16 cellular contexts compared by ENCODE assay signal in the genomic region with DNA sequence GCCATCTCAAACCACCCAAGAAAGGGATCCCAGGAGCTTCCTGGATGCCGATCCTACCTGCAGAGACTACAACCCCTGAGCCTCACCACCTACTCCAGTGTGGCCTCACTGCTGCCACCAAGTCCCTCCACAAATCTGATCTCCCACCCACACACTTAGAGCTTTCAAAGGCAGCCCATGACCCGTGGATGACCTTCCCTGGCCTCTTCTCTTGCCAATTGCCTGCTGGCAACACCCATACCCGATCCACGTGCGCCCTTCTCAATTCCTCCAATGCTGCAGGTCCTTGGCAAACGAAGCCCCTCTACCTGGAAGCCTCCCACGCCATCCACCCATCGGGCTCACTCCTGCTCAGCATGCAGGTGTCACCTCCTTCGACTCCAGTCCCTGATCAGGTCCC. TPM values are rescaled to one million over a fixed set of nuclear protein-coding genes. Genes with fewer than 3 reads are reported as not detected.
DNase-seq lines count a peak whose midpoint lies in the region; ATAC-seq lines count a peak whose summit lies in the region.
"Had no signal": no experiment of that assay in that cellular context is flagged by ENCODE, and none has a peak within 500 bp of the region (broad histone marks: within the 10 kb centered on the region; RNA-seq: fewer than 3 reads in every experiment).

No MANE protein-coding gene starts in this region.

- ATAC-seq in activated T-cell treated with anti-CD3 and anti-CD28 coated beads, Interleukin-2, amount 50 U/mL, for 4 hours, result no peak
- no peak for ATAC-seq in activated naive CD8-positive, alpha-beta T cell treated with anti-CD3 and anti-CD28 coated beads, Interleukin-2, amount 50 U/mL, for 24 hours
- no peak for ATAC-seq in memory B cell (ENCODE audit: low read depth)
- ATAC-seq in stimulated activated naive B cell treated with anti-CD40 and anti-IgM and Interleukin-4, amounts not matched to agents 10 μg/mL and 1 μg/mL and 100 μg/mL, for 72 hours (replicated peaks), result no peak
- ATAC-seq: gastrocnemius medialis had no signal

- peak overlapping the region; percentile 47 for H3K27ac Mint-ChIP-seq in activated T-cell treated with anti-CD3 and anti-CD28 coated beads, Interleukin-2, amount 50 U/mL, for 24 hours
- H3K27ac Mint-ChIP-seq in activated naive CD8-positive, alpha-beta T cell treated with anti-CD3 and anti-CD28 coated beads, Interleukin-2, amount 50 U/mL, for 24 hours, result no peak overlapping the region
- peak overlapping the region; percentile 99 for H3K27ac Mint-ChIP-seq in memory B cell
- H3K27ac Mint-ChIP-seq in stimulated activated naive B cell treated with anti-CD40 and anti-IgM and Interleukin-4, amounts not matched to agents 10 μg/mL and 1 μg/mL and 100 μg/mL, for 72 hours, result peak overlapping the region; percentile 98
- no peak overlapping the region for H3K27ac Mint-ChIP-seq in activated T-helper 2 cell treated with anti-CD3 and anti-CD28 coated beads, Interferon-gamma antibody, Interleukin-2, Interleukin-4, amounts not matched to agents 10 μg/mL and 5 μg/mL and 100 μg/mL, durations not matched to agents 14 hours and 24 hours and 36 hours
- H3K27ac Mint-ChIP-seq: mesothelial cell of epicardium had no signal

- H3K9me3 Mint-ChIP-seq in activated T-cell treated with anti-CD3 and anti-CD28 coated beads, Interleukin-2, amount 50 U/mL, for 24 hours, result no peaks in the 10 kb centered on the region
- no peaks in the 10 kb centered on the region for H3K9me3 Mint-ChIP-seq in activated T-cell treated with anti-CD3 and anti-CD28 coated beads, Interleukin-2, amount 50 U/mL, for 4 hours
- no peaks in the 10 kb centered on the region for H3K9me3 Mint-ChIP-seq in activated naive CD8-positive, alpha-beta T cell treated with anti-CD3 and anti-CD28 coated beads, Interleukin-2, amount 50 U/mL, for 24 hours
- no peaks in the 10 kb centered on the region for H3K9me3 Mint-ChIP-seq in memory B cell
- peaks cover 0 to 7% of the 10 kb centered on the region in 2 donors for H3K9me3 Mint-ChIP-seq in stimulated activated naive B cell treated with anti-CD40 and anti-IgM and Interleukin-4, amounts not matched to agents 10 μg/mL and 1 μg/mL and 100 μg/mL, for 72 hours
- peaks cover 3% of the 10 kb centered on the region for H3K9me3 Mint-ChIP-seq in activated T-helper 2 cell treated with anti-CD3 and anti-CD28 coated beads, Interferon-gamma antibody, Interleukin-2, Interleukin-4, amounts not matched to agents 10 μg/mL and 5 μg/mL and 100 μg/mL, durations not matched to agents 14 hours and 24 hours and 36 hours
- H3K9me3 Mint-ChIP-seq: mesothelial cell of epicardium had no signal

- no peak overlapping the region for H3K4me3 Mint-ChIP-seq in activated T-cell treated with anti-CD3 and anti-CD28 coated beads, Interleukin-2, amount 50 U/mL, for 24 hours
- no peak overlapping the region for H3K4me3 Mint-ChIP-seq in activated T-cell treated with anti-CD3 and anti-CD28 coated beads, Interleukin-2, amount 50 U/mL, for 4 hours
- H3K4me3 Mint-ChIP-seq in activated naive CD8-positive, alpha-beta T cell treated with anti-CD3 and anti-CD28 coated beads, Interleukin-2, amount 50 U/mL, for 24 hours, result peak overlapping the region; percentile 4
- H3K4me3 Mint-ChIP-seq in memory B cell, result no peak overlapping the region
- peak overlapping the region; percentile 63 to 86 for H3K4me3 Mint-ChIP-seq in stimulated activated naive B cell treated with anti-CD40 and anti-IgM and Interleukin-4, amounts not matched to agents 10 μg/mL and 1 μg/mL and 100 μg/mL, for 72 hours
- H3K4me3 Mint-ChIP-seq in activated T-helper 2 cell treated with anti-CD3 and anti-CD28 coated beads, Interferon-gamma antibody, Interleukin-2, Interleukin-4, amounts not matched to agents 10 μg/mL and 5 μg/mL and 100 μg/mL, durations not matched to agents 14 hours and 24 hours and 36 hours (ENCODE audit: low read depth), result no peak overlapping the region
- H3K4me3 Mint-ChIP-seq: mesothelial cell of epicardium had no signal

- H3K27me3 Mint-ChIP-seq in activated T-cell treated with anti-CD3 and anti-CD28 coated beads, Interleukin-2, amount 50 U/mL, for 24 hours, result no peaks in the 10 kb centered on the region
- H3K27me3 Mint-ChIP-seq in activated T-cell treated with anti-CD3 and anti-CD28 coated beads, Interleukin-2, amount 50 U/mL, for 4 hours (ENCODE audit: low read depth), result no peaks in the 10 kb centered on the region
- H3K27me3 Mint-ChIP-seq in activated naive CD8-positive, alpha-beta T cell treated with anti-CD3 and anti-CD28 coated beads, Interleukin-2, amount 50 U/mL, for 24 hours, result no peaks in the 10 kb centered on the region
- H3K27me3 Mint-ChIP-seq in memory B cell, result no peaks in the 10 kb centered on the region
- H3K27me3 Mint-ChIP-seq in stimulated activated naive B cell treated with anti-CD40 and anti-IgM and Interleukin-4, amounts not matched to agents 10 μg/mL and 1 μg/mL and 100 μg/mL, for 72 hours, result no peaks in the 10 kb centered on the region
- H3K27me3 Mint-ChIP-seq in activated T-helper 2 cell treated with anti-CD3 and anti-CD28 coated beads, Interferon-gamma antibody, Interleukin-2, Interleukin-4, amounts not matched to agents 10 μg/mL and 5 μg/mL and 100 μg/mL, durations not matched to agents 14 hours and 24 hours and 36 hours (ENCODE audit: low read depth), result no peaks in the 10 kb centered on the region

- H3K36me3 Mint-ChIP-seq in activated T-cell treated with anti-CD3 and anti-CD28 coated beads, Interleukin-2, amount 50 U/mL, for 24 hours (ENCODE audit: low read depth), result peaks cover 20% of the 10 kb centered on the region
- peaks cover 21% of the 10 kb centered on the region for H3K36me3 Mint-ChIP-seq in activated T-cell treated with anti-CD3 and anti-CD28 coated beads, Interleukin-2, amount 50 U/mL, for 4 hours (ENCODE audit: insufficient read depth)
- H3K36me3 Mint-ChIP-seq in activated naive CD8-positive, alpha-beta T cell treated with anti-CD3 and anti-CD28 coated beads, Interleukin-2, amount 50 U/mL, for 24 hours (ENCODE audit: low read depth), result peaks cover 50% of the 10 kb centered on the region
- peaks cover 56% of the 10 kb centered on the region for H3K36me3 Mint-ChIP-seq in memory B cell
- peaks cover 82 to 90% of the 10 kb centered on the region in 2 donors for H3K36me3 Mint-ChIP-seq in stimulated activated naive B cell treated with anti-CD40 and anti-IgM and Interleukin-4, amounts not matched to agents 10 μg/mL and 1 μg/mL and 100 μg/mL, for 72 hours
- H3K36me3 Mint-ChIP-seq in activated T-helper 2 cell treated with anti-CD3 and anti-CD28 coated beads, Interferon-gamma antibody, Interleukin-2, Interleukin-4, amounts not matched to agents 10 μg/mL and 5 μg/mL and 100 μg/mL, durations not matched to agents 14 hours and 24 hours and 36 hours (ENCODE audit: low read depth), result peaks cover 27% of the 10 kb centered on the region

- DNase-seq in activated T-cell treated with anti-CD3 and anti-CD28 coated beads, Interleukin-2, amount 50 U/mL, for 24 hours, result no peak
- no peak for DNase-seq in activated T-cell treated with anti-CD3 and anti-CD28 coated beads, Interleukin-2, amount 50 U/mL, for 4 hours
- DNase-seq in activated naive CD8-positive, alpha-beta T cell treated with anti-CD3 and anti-CD28 coated beads, Interleukin-2, amount 50 U/mL, for 24 hours, result no peak
- DNase-seq in memory B cell (ENCODE audit: low spot score in 2 of 2) (no peak), Ammon's horn (ENCODE audit: low spot score) (no peak), Kasumi-1 (lab: John Stamatoyannopoulos, UW) (no peak)
- DNase-seq in stimulated activated naive B cell treated with anti-CD40 and anti-IgM and Interleukin-4, amounts not matched to agents 10 μg/mL and 1 μg/mL and 100 μg/mL, for 72 hours, result no peak
- DNase-seq in activated T-helper 2 cell treated with anti-CD3 and anti-CD28 coated beads, Interferon-gamma antibody, Interleukin-2, Interleukin-4, amounts not matched to agents 10 μg/mL and 5 μg/mL and 100 μg/mL, durations not matched to agents 14 hours and 24 hours and 36 hours (ENCODE audit: low spot score), result no peak
- DNase-seq: activated CD8-positive, alpha-beta memory T cell treated with anti-CD3 and anti-CD28 coated beads, Interleukin-2, amount 50 U/mL, for 48 hours; activated effector memory CD4-positive, alpha-beta T cell treated with Interleukin-2 at 50 U/mL for 16 hours; Calu3; gastrocnemius medialis; HCEC 1CT; NCI-H1092; NCI-H187 treated with DMSO at 0.1 percent for 48 hours had no signal

- peaks cover 35% of the 10 kb centered on the region for H3K4me1 Mint-ChIP-seq in activated T-cell treated with anti-CD3 and anti-CD28 coated beads, Interleukin-2, amount 50 U/mL, for 24 hours (ENCODE audit: low read depth)
- peaks cover 15% of the 10 kb centered on the region for H3K4me1 Mint-ChIP-seq in activated T-cell treated with anti-CD3 and anti-CD28 coated beads, Interleukin-2, amount 50 U/mL, for 4 hours (ENCODE audit: low read depth)
- H3K4me1 Mint-ChIP-seq in activated naive CD8-positive, alpha-beta T cell treated with anti-CD3 and anti-CD28 coated beads, Interleukin-2, amount 50 U/mL, for 24 hours, result peaks cover 60% of the 10 kb centered on the region
- H3K4me1 Mint-ChIP-seq in memory B cell, result peaks cover 50% of the 10 kb centered on the region
- H3K4me1 Mint-ChIP-seq in stimulated activated naive B cell treated with anti-CD40 and anti-IgM and Interleukin-4, amounts not matched to agents 10 μg/mL and 1 μg/mL and 100 μg/mL, for 72 hours, result peaks cover 57 to 98% of the 10 kb centered on the region in 2 donors
- peaks cover 16% of the 10 kb centered on the region for H3K4me1 Mint-ChIP-seq in activated T-helper 2 cell treated with anti-CD3 and anti-CD28 coated beads, Interferon-gamma antibody, Interleukin-2, Interleukin-4, amounts not matched to agents 10 μg/mL and 5 μg/mL and 100 μg/mL, durations not matched to agents 14 hours and 24 hours and 36 hours (ENCODE audit: low read depth)
- H3K4me1 Mint-ChIP-seq: mesothelial cell of epicardium had no signal

- intact Hi-C loops in activated T-helper 2 cell treated with anti-CD3 and anti-CD28 coated beads, Interferon-gamma antibody, Interleukin-2, Interleukin-4, amounts not matched to agents 10 μg/mL and 5 μg/mL and 100 μg/mL, durations not matched to agents 14 hours and 24 hours and 36 hours (cut with micrococcal nuclease), result no loop called here

RNA-seq across cellular contexts. Expression of a gene that starts 30.7 kb away (rescaled TPM):
- 1 to 10 TPM; 6.1 to 8.1 (median 7.2) TPM for total RNA-seq in activated T-cell treated with anti-CD3 and anti-CD28 coated beads, Interleukin-2, amount 50 U/mL, for 4 hours
- 9.7 TPM in 2 replicates for total RNA-seq in activated T-helper 2 cell treated with anti-CD3 and anti-CD28 coated beads, Interferon-gamma antibody, Interleukin-2, Interleukin-4, amounts not matched to agents 10 μg/mL and 5 μg/mL and 100 μg/mL, durations not matched to agents 14 hours and 24 hours and 36 hours

RNA-seq across cellular contexts. Expression of a gene that starts 44.3 kb away (rescaled TPM):
- total RNA-seq in activated T-cell treated with anti-CD3 and anti-CD28 coated beads, Interleukin-2, amount 50 U/mL, for 4 hours, result 1 to 10 TPM; 3.5 to 4.4 (median 3.6) TPM
- total RNA-seq in activated T-helper 2 cell treated with anti-CD3 and anti-CD28 coated beads, Interferon-gamma antibody, Interleukin-2, Interleukin-4, amounts not matched to agents 10 μg/mL and 5 μg/mL and 100 μg/mL, durations not matched to agents 14 hours and 24 hours and 36 hours, result 5.1 and 6.6 TPM in 2 replicates

Comparison
In these comparisons a context has a peak if more than half of its experiments do, and no peak if none do; other contexts are left out.
1. H3K27ac Mint-ChIP-seq: peak in activated T-cell treated with anti-CD3 and anti-CD28 coated beads, Interleukin-2, amount 50 U/mL, for 24 hours (single experiment), memory B cell (single experiment) and stimulated activated naive B cell treated with anti-CD40 and anti-IgM and Interleukin-4, amounts not matched to agents 10 μg/mL and 1 μg/mL and 100 μg/mL, for 72 hours (single experiment); none in activated naive CD8-positive, alpha-beta T cell treated with anti-CD3 and anti-CD28 coated beads, Interleukin-2, amount 50 U/mL, for 24 hours (single experiment) and activated T-helper 2 cell treated with anti-CD3 and anti-CD28 coated beads, Interferon-gamma antibody, Interleukin-2, Interleukin-4, amounts not matched to agents 10 μg/mL and 5 μg/mL and 100 μg/mL, durations not matched to agents 14 hours and 24 hours and 36 hours (single experiment).
2. H3K4me3 Mint-ChIP-seq: peak in activated naive CD8-positive, alpha-beta T cell treated with anti-CD3 and anti-CD28 coated beads, Interleukin-2, amount 50 U/mL, for 24 hours (single experiment) and stimulated activated naive B cell treated with anti-CD40 and anti-IgM and Interleukin-4, amounts not matched to agents 10 μg/mL and 1 μg/mL and 100 μg/mL, for 72 hours (2 of 2); none in activated T-cell treated with anti-CD3 and anti-CD28 coated beads, Interleukin-2, amount 50 U/mL, for 24 hours (single experiment), activated T-cell treated with anti-CD3 and anti-CD28 coated beads, Interleukin-2, amount 50 U/mL, for 4 hours (single experiment), memory B cell (single experiment) and activated T-helper 2 cell treated with anti-CD3 and anti-CD28 coated beads, Interferon-gamma antibody, Interleukin-2, Interleukin-4, amounts not matched to agents 10 μg/mL and 5 μg/mL and 100 μg/mL, durations not matched to agents 14 hours and 24 hours and 36 hours (single experiment).